2 cellular contexts compared by ENCODE assay signal in the genomic region with DNA sequence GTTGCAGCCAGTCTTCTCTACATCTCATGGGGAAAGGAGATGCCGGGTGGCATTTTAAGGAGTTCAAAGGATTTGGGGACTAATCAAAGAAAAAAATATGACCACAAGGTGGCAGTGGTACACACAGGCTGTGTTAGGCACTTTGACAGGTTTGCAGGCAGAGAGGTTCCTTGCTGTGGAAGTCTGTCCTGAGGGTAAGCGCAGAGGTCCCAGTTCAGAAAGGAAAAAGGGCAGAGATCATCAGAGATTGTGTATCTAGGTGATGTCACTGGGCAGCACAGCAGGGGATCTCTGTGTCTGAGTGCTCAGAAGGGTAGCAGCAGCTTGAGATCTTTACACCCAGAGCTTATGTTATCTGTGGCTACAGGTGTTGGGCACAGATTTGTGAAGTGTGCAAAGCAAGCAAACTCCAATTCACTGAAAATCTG.
TF ChIP-seq lines count a peak whose summit lies in the region.

No MANE protein-coding gene starts in this region.

TF ChIP-seq in IMR-90, 13 proteins besides CTCF, POLR2A, EP300 and RAD21:
- TF ChIP-seq SMC3 (IDR thresholded peaks at IDR 0.05; ENCODE audit: low read depth, low read length), result peak; percentile 85
- no peak for TF ChIP-seq BHLHE40 (IDR thresholded peaks at IDR 0.05; ENCODE audit: low read depth, low read length)

TF ChIP-seq in HepG2, 621 proteins besides CTCF, POLR2A, EP300 and RAD21:
- TF ChIP-seq, protein P1, sequence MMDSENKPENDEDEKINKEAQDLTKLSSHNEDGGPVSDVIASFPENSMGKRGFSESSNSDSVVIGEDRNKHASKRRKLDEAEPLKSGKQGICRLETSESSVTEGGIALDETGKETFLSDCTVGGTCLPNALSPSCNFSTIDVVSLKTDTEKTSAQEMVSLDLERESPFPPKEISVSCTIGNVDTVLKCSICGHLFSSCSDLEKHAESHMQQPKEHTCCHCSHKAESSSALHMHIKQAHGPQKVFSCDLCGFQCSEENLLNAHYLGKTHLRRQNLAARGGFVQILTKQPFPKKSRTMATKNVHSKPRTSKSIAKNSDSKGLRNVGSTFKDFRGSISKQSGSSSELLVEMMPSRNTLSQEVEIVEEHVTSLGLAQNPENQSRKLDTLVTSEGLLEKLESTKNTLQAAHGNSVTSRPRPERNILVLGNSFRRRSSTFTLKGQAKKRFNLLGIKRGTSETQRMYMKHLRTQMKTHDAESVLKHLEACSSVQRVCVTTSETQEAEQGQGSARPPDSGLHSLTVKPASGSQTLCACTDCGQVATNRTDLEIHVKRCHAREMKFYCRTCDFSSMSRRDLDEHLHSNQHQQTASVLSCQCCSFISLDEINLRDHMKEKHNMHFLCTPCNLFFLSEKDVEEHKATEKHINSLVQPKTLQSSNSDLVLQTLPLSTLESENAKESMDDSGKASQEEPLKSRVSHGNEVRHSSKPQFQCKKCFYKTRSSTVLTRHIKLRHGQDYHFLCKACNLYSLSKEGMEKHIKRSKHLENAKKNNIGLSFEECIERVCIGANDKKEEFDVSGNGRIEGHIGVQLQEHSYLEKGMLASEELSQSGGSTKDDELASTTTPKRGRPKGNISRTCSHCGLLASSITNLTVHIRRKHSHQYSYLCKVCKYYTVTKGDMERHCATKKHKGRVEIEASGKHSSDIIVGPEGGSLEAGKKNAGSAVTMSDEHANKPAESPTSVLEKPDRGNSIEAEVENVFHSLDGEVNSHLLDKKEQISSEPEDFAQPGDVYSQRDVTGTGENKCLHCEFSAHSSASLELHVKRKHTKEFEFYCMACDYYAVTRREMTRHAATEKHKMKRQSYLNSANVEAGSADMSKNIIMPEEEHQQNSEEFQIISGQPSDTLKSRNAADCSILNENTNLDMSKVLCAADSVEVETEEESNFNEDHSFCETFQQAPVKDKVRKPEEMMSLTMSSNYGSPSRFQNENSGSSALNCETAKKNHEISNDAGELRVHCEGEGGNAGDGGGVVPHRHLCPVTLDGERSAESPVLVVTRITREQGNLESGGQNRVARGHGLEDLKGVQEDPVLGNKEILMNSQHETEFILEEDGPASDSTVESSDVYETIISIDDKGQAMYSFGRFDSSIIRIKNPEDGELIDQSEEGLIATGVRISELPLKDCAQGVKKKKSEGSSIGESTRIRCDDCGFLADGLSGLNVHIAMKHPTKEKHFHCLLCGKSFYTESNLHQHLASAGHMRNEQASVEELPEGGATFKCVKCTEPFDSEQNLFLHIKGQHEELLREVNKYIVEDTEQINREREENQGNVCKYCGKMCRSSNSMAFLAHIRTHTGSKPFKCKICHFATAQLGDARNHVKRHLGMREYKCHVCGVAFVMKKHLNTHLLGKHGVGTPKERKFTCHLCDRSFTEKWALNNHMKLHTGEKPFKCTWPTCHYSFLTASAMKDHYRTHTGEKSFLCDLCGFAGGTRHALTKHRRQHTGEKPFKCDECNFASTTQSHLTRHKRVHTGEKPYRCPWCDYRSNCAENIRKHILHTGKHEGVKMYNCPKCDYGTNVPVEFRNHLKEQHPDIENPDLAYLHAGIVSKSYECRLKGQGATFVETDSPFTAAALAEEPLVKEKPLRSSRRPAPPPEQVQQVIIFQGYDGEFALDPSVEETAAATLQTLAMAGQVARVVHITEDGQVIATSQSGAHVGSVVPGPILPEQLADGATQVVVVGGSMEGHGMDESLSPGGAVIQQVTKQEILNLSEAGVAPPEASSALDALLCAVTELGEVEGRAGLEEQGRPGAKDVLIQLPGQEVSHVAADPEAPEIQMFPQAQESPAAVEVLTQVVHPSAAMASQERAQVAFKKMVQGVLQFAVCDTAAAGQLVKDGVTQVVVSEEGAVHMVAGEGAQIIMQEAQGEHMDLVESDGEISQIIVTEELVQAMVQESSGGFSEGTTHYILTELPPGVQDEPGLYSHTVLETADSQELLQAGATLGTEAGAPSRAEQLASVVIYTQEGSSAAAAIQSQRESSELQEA (CRISPR knock-in tag; IDR thresholded peaks at IDR 0.05; ENCODE audit: not compliant biosample characterization), result no peak
- 0 out of 2 replicates have a peak, but pooled peaks have one; percentile 15 for TF ChIP-seq IRF2 (CRISPR knock-in tag; IDR thresholded peaks at IDR 0.05)
- TF ChIP-seq SMC3 (IDR thresholded peaks at IDR 0.05; ENCODE audit: low read length), result peak; percentile 77
- TF ChIP-seq MIXL1 (CRISPR knock-in tag; IDR thresholded peaks at IDR 0.05), result peak; percentile 63; the same call in 1 of the 2 replicates
- 0 out of 2 replicates have a peak, but pooled peaks have one; percentile 30 for TF ChIP-seq ZNF205 (CRISPR knock-in tag; IDR thresholded peaks at IDR 0.05)
- TF ChIP-seq STAG1 (CRISPR knock-in tag; IDR thresholded peaks at IDR 0.05), result peak; percentile 79
- no peak for TF ChIP-seq CENPX (CRISPR knock-in tag; IDR thresholded peaks at IDR 0.05)
- TF ChIP-seq CREB1 (IDR thresholded peaks at IDR 0.05), result no peak
- TF ChIP-seq CREB1 (CRISPR knock-in tag; IDR thresholded peaks at IDR 0.05), result 0 out of 2 replicates have a peak, but pooled peaks have one; percentile 28
- 0 out of 4 replicates have a peak, but pooled peaks of 1 of the 2 experiments have one; percentile 19 for TF ChIP-seq HMGXB4 (CRISPR knock-in tag; IDR thresholded peaks at IDR 0.05; ENCODE audit: borderline replicate concordance in 1 of 2, low read depth in 1 of 2)
- peak; percentile 43 for TF ChIP-seq XRCC5 (optimal IDR thresholded peaks at IDR 0.05; ENCODE audit: low read length)
